Comparison of ENCODE assay signal across 12 cellular contexts in the genomic region with DNA sequence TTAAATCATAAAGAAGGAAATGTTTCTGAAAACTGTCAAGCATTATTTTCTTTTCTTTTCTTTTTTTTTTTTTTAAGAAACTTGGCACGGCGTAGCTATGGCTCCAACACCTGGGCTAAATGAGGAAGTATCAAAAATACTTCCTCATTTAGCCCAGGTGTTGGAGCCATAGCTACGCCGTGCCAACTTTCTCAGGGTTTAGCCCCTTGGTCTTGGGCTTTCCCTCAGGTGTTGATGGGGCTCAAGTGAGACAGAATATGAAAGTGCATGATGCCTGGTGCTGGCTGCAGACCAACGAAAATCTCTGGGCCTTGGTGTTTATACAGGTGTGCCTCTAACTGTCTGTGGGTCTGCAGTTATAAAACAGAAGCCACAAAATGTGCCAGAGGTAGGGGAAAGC.
A peak's percentile ranks its signal among the peaks of the same experiment; 100 is the strongest.
DNase-seq lines count a peak whose midpoint lies in the region; ATAC-seq, FAIRE-seq and TF ChIP-seq lines count a peak whose summit lies in the region.
"Had no signal": no experiment of that assay in that cellular context is flagged by ENCODE, and none has a peak within 500 bp of the region (broad histone marks: within the 10 kb centered on the region; RNA-seq: fewer than 3 reads in every experiment).

No MANE protein-coding gene starts in this region.

- DNase-seq in GM12892 (ENCODE audit: insufficient read length) (no peak), Peyer's patch (peak in 2 of 3 donors; percentile 79 to 80), upper lobe of left lung (no peak), esophagus muscularis mucosa (ENCODE audit: extremely low spot score) (no peak), EL (no peak)
- DNase-seq in stimulated activated naive CD4-positive, alpha-beta T cell treated with Interleukin-2 at 50 U/mL for 16 hours (lab: John Stamatoyannopoulos, UW), result no peak
- DNase-seq: activated CD4-positive, alpha-beta memory T cell treated with anti-CD3 and anti-CD28 coated beads, Interleukin-2, amount 10 ng/mL, durations not matched to agents 7 days and 5 days had no signal

- H3K36me3 ChIP-seq in Peyer's patch (no peaks in the 10 kb centered on the region), upper lobe of left lung (no peaks in the 10 kb centered on the region), esophagus muscularis mucosa (no peaks in the 10 kb centered on the region)

- no peak for TF ChIP-seq POLR2A in GM12892 (IDR thresholded peaks at IDR 0.05; ENCODE audit: low read depth, low read length)
- TF ChIP-seq POLR2A in Peyer's patch (IDR thresholded peaks at IDR 0.05), result no peak
- TF ChIP-seq POLR2A in upper lobe of left lung (IDR thresholded peaks at IDR 0.05), result no peak
- TF ChIP-seq POLR2A in esophagus muscularis mucosa (IDR thresholded peaks at IDR 0.05; ENCODE audit: low read depth), result no peak

- H3K4me3 ChIP-seq in Peyer's patch (no peak overlapping the region), upper lobe of left lung (no peak overlapping the region), esophagus muscularis mucosa (no peak overlapping the region)
- H3K4me3 ChIP-seq: hepatocyte had no signal

- H3K9me3 ChIP-seq in Peyer's patch (no peaks in the 10 kb centered on the region), upper lobe of left lung (no peaks in the 10 kb centered on the region), esophagus muscularis mucosa (no peaks in the 10 kb centered on the region)

- intact Hi-C loops in esophagus muscularis mucosa (cut with DNase I), result no loop called here

- no peak for TF ChIP-seq CTCF in Peyer's patch (IDR thresholded peaks at IDR 0.05)
- no peak for TF ChIP-seq CTCF in upper lobe of left lung (IDR thresholded peaks at IDR 0.05)
- no peak for TF ChIP-seq CTCF in esophagus muscularis mucosa (IDR thresholded peaks at IDR 0.05)

- WGBS in upper lobe of left lung, 2 donors, result 38 to 67% methylated on average over 5 of the region's 5 CpGs
- 77% methylated on average over 5 of the region's 5 CpGs for WGBS in esophagus muscularis mucosa

- H3K27me3 ChIP-seq in Peyer's patch, result no peaks in the 10 kb centered on the region
- no peaks in the 10 kb centered on the region for H3K27me3 ChIP-seq in upper lobe of left lung
- no peaks in the 10 kb centered on the region for H3K27me3 ChIP-seq in esophagus muscularis mucosa
- H3K27me3 ChIP-seq: hepatocyte had no signal

- TF ChIP-seq EP300 in upper lobe of left lung (IDR thresholded peaks at IDR 0.05) (no peak), esophagus muscularis mucosa (IDR thresholded peaks at IDR 0.05) (no peak)

- H3K27ac ChIP-seq in Peyer's patch (peak overlapping the region in 2 of 4 donors; percentile 47 to 54), upper lobe of left lung (no peak overlapping the region), esophagus muscularis mucosa (replicated peaks in 1 of 4) (no peak overlapping the region)
- H3K27ac ChIP-seq: hepatocyte had no signal

- H3K4me1 ChIP-seq in Peyer's patch (no peaks in the 10 kb centered on the region), upper lobe of left lung (no peaks in the 10 kb centered on the region), esophagus muscularis mucosa (peaks cover 0 to 2% (median 0%) of the 10 kb centered on the region in 4 donors)

- peak; percentile 69 for ATAC-seq in GM21447 (IDR thresholded peaks at IDR 0.05; ENCODE audit: unreplicated experiment)
- peak; percentile 65 for ATAC-seq in HG03342 (IDR thresholded peaks at IDR 0.05; ENCODE audit: unreplicated experiment)
- ATAC-seq in upper lobe of left lung (ENCODE audit: low FRiP score in 2 of 2), result no peak
- ATAC-seq: HCT116 had no signal

- FAIRE-seq in GM12892 (lab: Jason Lieb, UNC), result peak; percentile 61
- FAIRE-seq: bronchial epithelial cell had no signal

Comparison
In these comparisons a context has a peak if more than half of its experiments do, and no peak if none do; other contexts are left out.
1. DNase-seq: peak in Peyer's patch (2 of 3); none in GM12892 (single experiment), upper lobe of left lung (0 of 2), stimulated activated naive CD4-positive, alpha-beta T cell treated with Interleukin-2 at 50 U/mL for 16 hours (single experiment), esophagus muscularis mucosa (single experiment) and EL (single experiment).
2. ATAC-seq: peak in GM21447 (single experiment) and HG03342 (single experiment); none in upper lobe of left lung (0 of 2).